In genomic region chr16:27400751-27401620, GRCh38 we compare ENCODE assay signal across 8 cellular contexts.
DNase-seq lines count a peak whose midpoint lies in the region; ATAC-seq and TF ChIP-seq lines count a peak whose summit lies in the region.
"Had no signal": no experiment of that assay in that cellular context is flagged by ENCODE, and none has a peak within 500 bp of the region (broad histone marks: within the 10 kb centered on the region; RNA-seq: fewer than 3 reads in every experiment).

No MANE protein-coding gene starts in this region.

- peak overlapping the region; percentile 86 for H3K4me2 ChIP-seq in Loucy (ENCODE audit: low read depth, low read length, poor library complexity, severe bottlenecking)

- H2AFZ ChIP-seq in Loucy (ENCODE audit: low read length): no peak overlapping the region

- no peaks in the 10 kb centered on the region for H3K9me2 ChIP-seq in Loucy (replicated peaks; ENCODE audit: low read depth, low read length)

- no peaks in the 10 kb centered on the region for H3F3A ChIP-seq in Loucy (ENCODE audit: low read depth)

- ATAC-seq in GM21390 (IDR thresholded peaks at IDR 0.05; ENCODE audit: unreplicated experiment): no peak
- ATAC-seq in HG03139 (IDR thresholded peaks at IDR 0.05; ENCODE audit: unreplicated experiment): no peak

- in situ Hi-C loops in astrocyte of the cerebellum (cut with HindIII; ENCODE audit: low sequenced_read_pairs): no loop called here

- peak; percentile 83 for DNase-seq in EH (ENCODE audit: low read depth)
- DNase-seq in astrocyte of the cerebellum (ENCODE audit: low read depth): peak; percentile 57
- no peak for DNase-seq in midbrain (lab: John Stamatoyannopoulos, UW)
- DNase-seq: NCI-H1417 treated with DMSO at 0.1 percent for 48 hours had no signal

- peak overlapping the region in 2 of 3 experiments; percentile 61 to 74 for H3K27ac Mint-ChIP-seq in nephron

- H3K27me3 ChIP-seq in Loucy (ENCODE audit: insufficient read depth, low read length, poor library complexity, severe bottlenecking): no peaks in the 10 kb centered on the region

- TF ChIP-seq CTCF in Loucy (conservative IDR thresholded peaks at IDR 0.05; ENCODE audit: low read length) (no peak), astrocyte of the cerebellum (IDR thresholded peaks at IDR 0.05; ENCODE audit: low read depth, low read length, missing control alignments) (no peak), nephron (IDR thresholded peaks at IDR 0.05; ENCODE audit: unreplicated experiment in 3 of 3) (no peak)

- H3K4me1 ChIP-seq in Loucy (ENCODE audit: insufficient read depth, low read length, poor library complexity, severe bottlenecking): peaks cover 51% of the 10 kb centered on the region

- peaks cover 35% of the 10 kb centered on the region for H3K4me1 Mint-ChIP-seq in nephron

- H4K20me1 ChIP-seq in Loucy (ENCODE audit: insufficient read depth, low read length, poor library complexity, severe bottlenecking): no peaks in the 10 kb centered on the region

- no peaks in the 10 kb centered on the region for H3K9me3 ChIP-seq in Loucy (ENCODE audit: insufficient read depth, low read depth, low read length)

- H3K79me2 ChIP-seq in Loucy (ENCODE audit: insufficient read depth, low read length): no peaks in the 10 kb centered on the region

- peaks cover 2% of the 10 kb centered on the region for H3K27me3 Mint-ChIP-seq in nephron (ENCODE audit: low read depth)

- no peaks in the 10 kb centered on the region for H3K36me3 Mint-ChIP-seq in nephron (ENCODE audit: low read depth)

- H3K9ac ChIP-seq in Loucy (ENCODE audit: low read depth, low read length, poor library complexity, severe bottlenecking): no peak overlapping the region

- peaks cover 1% of the 10 kb centered on the region for H3K9me3 Mint-ChIP-seq in nephron

- H3K36me3 ChIP-seq in Loucy (ENCODE audit: insufficient read depth, low read length): no peaks in the 10 kb centered on the region

- H3K4me3 Mint-ChIP-seq in nephron: peak overlapping the region in 1 of 3 experiments; percentile 46

- H3K4me3 ChIP-seq in Loucy (ENCODE audit: low read length, poor library complexity, severe bottlenecking): no peak overlapping the region
- H3K4me3 ChIP-seq in astrocyte of the cerebellum (ENCODE audit: low read depth, low read length): no peak overlapping the region
